23 cellular contexts compared by ENCODE assay signal in genomic region chrX:15696516-15696915, GRCh38. TPM values are rescaled to one million over a fixed set of nuclear protein-coding genes. Genes with fewer than 3 reads are reported as not detected.
DNase-seq lines count a peak whose midpoint lies in the region; ATAC-seq, FAIRE-seq and TF ChIP-seq lines count a peak whose summit lies in the region.
"Had no signal": no experiment of that assay in that cellular context is flagged by ENCODE, and none has a peak within 500 bp of the region (broad histone marks: within the 10 kb centered on the region; RNA-seq: fewer than 3 reads in every experiment).

No MANE protein-coding gene starts in this region.

- H3K27me3 ChIP-seq in astrocyte (ENCODE audit: insufficient read depth, low read length) (no peaks in the 10 kb centered on the region), A673 (replicated peaks; ENCODE audit: insufficient read depth, low read depth, low read length, poor library complexity) (no peaks in the 10 kb centered on the region)

- FAIRE-seq in astrocyte (lab: Jason Lieb, UNC), result peak; percentile 81
- FAIRE-seq: A204.1, D721Med, GM12878, GM18507 had no signal

- TF ChIP-seq CTCF in HEK293 (tag by site-specific recombination; IDR thresholded peaks at IDR 0.05) (no peak), astrocyte (IDR thresholded peaks at IDR 0.05; ENCODE audit: insufficient read depth, low read depth, low read length) (no peak), A673 (conservative IDR thresholded peaks at IDR 0.05; ENCODE audit: low read depth, low read length) (no peak)

- peaks cover 2% of the 10 kb centered on the region for H3K9me3 Mint-ChIP-seq in astrocyte (ENCODE audit: unreplicated experiment)
- no peaks in the 10 kb centered on the region for H3K9me3 Mint-ChIP-seq in dendritic cell treated with granulocyte-macrophage colony-stimulating factor and Interleukin-4, amounts not matched to agents 40 ng/mL and 50 ng/mL, for 4 days
- H3K9me3 Mint-ChIP-seq: CD4-positive, alpha-beta T cell; CD8-positive, alpha-beta T cell had no signal

- no peak overlapping the region for H3K4me2 ChIP-seq in astrocyte (ENCODE audit: low read length)
- H3K4me2 ChIP-seq: BLaER1 treated with 17β-estradiol and CSF1 and Interleukin-3, amounts not matched to agents 10 nM and 100 nM had no signal

- no peaks in the 10 kb centered on the region for H3K79me2 ChIP-seq in astrocyte (ENCODE audit: insufficient read depth, low read length)

- ATAC-seq in HG03175 (IDR thresholded peaks at IDR 0.05; ENCODE audit: unreplicated experiment), result no peak
- ATAC-seq: CD8-positive, alpha-beta T cell; GM12878 had no signal

- POLR2A ChIA-PET in HEK293 (lab: Yijun Ruan, JAX) (no interaction called here), A673 (lab: Charles Lee; ENCODE audit: low non-redundant PET) (no interaction called here)

- no peak overlapping the region for H2AFZ ChIP-seq in astrocyte (ENCODE audit: low read depth, low read length)

- H3K4me1 ChIP-seq in HEK293 (ENCODE audit: control insufficient read depth, insufficient read depth, low read length) (no peaks in the 10 kb centered on the region), astrocyte (ENCODE audit: insufficient read depth, low read length) (no peaks in the 10 kb centered on the region), A673 (ENCODE audit: insufficient read depth, low read length, poor library complexity, severe bottlenecking) (no peaks in the 10 kb centered on the region)
- H3K4me1 ChIP-seq: Caco-2 had no signal

- CTCF ChIA-PET in HEK293 (lab: Yijun Ruan, JAX) (interaction anchor here (4.7 kb wide), 1 partner anchor 9 kb away, joined by 24 read pairs; no protein-coding TSS in a partner anchor), A673 (lab: Charles Lee) (no interaction called here)

- BruUV-seq in A673 (replicated peaks; lab: Mats Ljungman, UMichigan), result no TSS peak

- no peak for DNase-seq in astrocyte (ENCODE audit: low read depth)
- no peak for DNase-seq in A673 (ENCODE audit: low spot score)
- no peak for DNase-seq in DMS79 (lab: John Stamatoyannopoulos, UW)
- DNase-seq: 8988T; AML-193; Caco-2; Calu3; CD4-positive, alpha-beta T cell; CD8-positive, alpha-beta T cell; DND-41; EL; GDM1 had no signal

- H3K27ac Mint-ChIP-seq in astrocyte (ENCODE audit: unreplicated experiment), result no peak overlapping the region
- peak overlapping the region; percentile 23 for H3K27ac Mint-ChIP-seq in dendritic cell treated with granulocyte-macrophage colony-stimulating factor and Interleukin-4, amounts not matched to agents 40 ng/mL and 50 ng/mL, for 4 days
- H3K27ac Mint-ChIP-seq: B cell; CD4-positive, alpha-beta T cell; CD8-positive, alpha-beta T cell had no signal

- H3K27ac ChIP-seq in HEK293 (ENCODE audit: extremely low read depth, low read depth, low read length) (no peak overlapping the region), astrocyte (ENCODE audit: low read depth, low read length) (no peak overlapping the region), A673 (ENCODE audit: low read depth, low read length, poor library complexity, severe bottlenecking) (no peak overlapping the region)
- H3K27ac ChIP-seq: BLaER1 treated with 17β-estradiol and CSF1 and Interleukin-3, amounts not matched to agents 10 nM and 100 nM; C4-2B had no signal

- peaks cover 39 to 68% of the 10 kb centered on the region in 2 experiments for H3K36me3 ChIP-seq in HEK293 (ENCODE audit: control insufficient read depth in 2 of 2, insufficient read depth in 1 of 2, low read length in 2 of 2)
- H3K36me3 ChIP-seq in astrocyte (ENCODE audit: insufficient read depth, low read length), result peaks cover 3% of the 10 kb centered on the region
- peaks cover 14% of the 10 kb centered on the region for H3K36me3 ChIP-seq in A673 (ENCODE audit: insufficient read depth, low read length, poor library complexity, severe bottlenecking)

- H3K9me3 ChIP-seq in HEK293 (ENCODE audit: control insufficient read depth, insufficient read depth, low read depth, low read length) (no peaks in the 10 kb centered on the region), astrocyte (ENCODE audit: insufficient read depth, low read depth, low read length) (no peaks in the 10 kb centered on the region), A673 (ENCODE audit: low read depth, low read length, poor library complexity, severe bottlenecking) (no peaks in the 10 kb centered on the region)
- H3K9me3 ChIP-seq: Caco-2 had no signal

- intact Hi-C loops in dendritic cell treated with granulocyte-macrophage colony-stimulating factor and Interleukin-4, amounts not matched to agents 40 ng/mL and 50 ng/mL, for 4 days (cut with micrococcal nuclease), result no loop called here
- intact Hi-C loops in A673 (cut with micrococcal nuclease; ENCODE audit: unreplicated experiment), result no loop called here

- H3K4me3 ChIP-seq in HEK293 (ENCODE audit: low read depth, low read length) (no peak overlapping the region), astrocyte (ENCODE audit: insufficient read depth, low read depth, low read length) (no peak overlapping the region), A673 (ENCODE audit: low read depth, low read length, poor library complexity, severe bottlenecking) (no peak overlapping the region)
- H3K4me3 ChIP-seq: BLaER1 treated with 17β-estradiol and CSF1 and Interleukin-3, amounts not matched to agents 10 nM and 100 nM; GM12878 had no signal

- no peaks in the 10 kb centered on the region for H3K4me1 Mint-ChIP-seq in astrocyte (ENCODE audit: low read depth, unreplicated experiment)
- H3K4me1 Mint-ChIP-seq in dendritic cell treated with granulocyte-macrophage colony-stimulating factor and Interleukin-4, amounts not matched to agents 40 ng/mL and 50 ng/mL, for 4 days (ENCODE audit: low read depth), result no peaks in the 10 kb centered on the region
- H3K4me1 Mint-ChIP-seq: B cell had no signal

- no peaks in the 10 kb centered on the region for H3K27me3 Mint-ChIP-seq in astrocyte (ENCODE audit: low read depth, unreplicated experiment)
- H3K27me3 Mint-ChIP-seq in dendritic cell treated with granulocyte-macrophage colony-stimulating factor and Interleukin-4, amounts not matched to agents 40 ng/mL and 50 ng/mL, for 4 days, result no peaks in the 10 kb centered on the region
- H3K27me3 Mint-ChIP-seq: B cell; CD4-positive, alpha-beta T cell had no signal

- H3K4me3 Mint-ChIP-seq in astrocyte (ENCODE audit: unreplicated experiment), result no peak overlapping the region
- no peak overlapping the region for H3K4me3 Mint-ChIP-seq in dendritic cell treated with granulocyte-macrophage colony-stimulating factor and Interleukin-4, amounts not matched to agents 40 ng/mL and 50 ng/mL, for 4 days
- H3K4me3 Mint-ChIP-seq: B cell; CD4-positive, alpha-beta T cell; CD8-positive, alpha-beta T cell had no signal

- no peaks in the 10 kb centered on the region for H3K36me3 Mint-ChIP-seq in astrocyte (ENCODE audit: low read depth, unreplicated experiment)
- peaks cover 61% of the 10 kb centered on the region for H3K36me3 Mint-ChIP-seq in dendritic cell treated with granulocyte-macrophage colony-stimulating factor and Interleukin-4, amounts not matched to agents 40 ng/mL and 50 ng/mL, for 4 days (ENCODE audit: low read depth)

- no peaks in the 10 kb centered on the region for H4K20me1 ChIP-seq in astrocyte (ENCODE audit: insufficient read depth, low read length)

- H3K9ac ChIP-seq in astrocyte (ENCODE audit: low read length), result no peak overlapping the region
- H3K9ac ChIP-seq: BLaER1 treated with 17β-estradiol and CSF1 and Interleukin-3, amounts not matched to agents 10 nM and 100 nM had no signal

TF ChIP-seq in HEK293, 187 proteins besides CTCF, POLR2A, EP300 and RAD21:
- TF ChIP-seq ZNF580 (tag by site-specific recombination; IDR thresholded peaks at IDR 0.05) (0 out of 2 replicates have a peak, but pooled peaks have one; percentile 30), ZNF433 (tag by site-specific recombination; IDR thresholded peaks at IDR 0.05; ENCODE audit: low read depth) (no peak), ZNF585B (tag by site-specific recombination; IDR thresholded peaks at IDR 0.05) (no peak), EGR2 (tag by site-specific recombination; IDR thresholded peaks at IDR 0.05; ENCODE audit: low read depth) (no peak), ZNF776 (tag by site-specific recombination; IDR thresholded peaks at IDR 0.05; ENCODE audit: borderline replicate concordance) (no peak), ZNF23 (tag by site-specific recombination; IDR thresholded peaks at IDR 0.05; ENCODE audit: borderline replicate concordance) (no peak), ZNF146 (tag by site-specific recombination; IDR thresholded peaks at IDR 0.05) (peak; percentile 78)

RNA-seq across cellular contexts. Expression of gene CLTRN, which starts 31.9 kb away (rescaled TPM):
- total RNA-seq in astrocyte (1.0 and 1.2 TPM in 2 replicates), A673 (2021) (0.26 TPM in 1 of 2 replicates, not detected in the other)
- total RNA-seq: G401 had no signal

RNA-seq across cellular contexts. Expression of gene CA5B, which starts 41.6 kb away (rescaled TPM):
- total RNA-seq in astrocyte, result 6.1 and 6.4 TPM in 2 replicates
- 9.4 and 13.2 TPM in 2 replicates for total RNA-seq in A673 (2021)
